Comparison of ENCODE assay signal across 8 cellular contexts in the genomic region with DNA sequence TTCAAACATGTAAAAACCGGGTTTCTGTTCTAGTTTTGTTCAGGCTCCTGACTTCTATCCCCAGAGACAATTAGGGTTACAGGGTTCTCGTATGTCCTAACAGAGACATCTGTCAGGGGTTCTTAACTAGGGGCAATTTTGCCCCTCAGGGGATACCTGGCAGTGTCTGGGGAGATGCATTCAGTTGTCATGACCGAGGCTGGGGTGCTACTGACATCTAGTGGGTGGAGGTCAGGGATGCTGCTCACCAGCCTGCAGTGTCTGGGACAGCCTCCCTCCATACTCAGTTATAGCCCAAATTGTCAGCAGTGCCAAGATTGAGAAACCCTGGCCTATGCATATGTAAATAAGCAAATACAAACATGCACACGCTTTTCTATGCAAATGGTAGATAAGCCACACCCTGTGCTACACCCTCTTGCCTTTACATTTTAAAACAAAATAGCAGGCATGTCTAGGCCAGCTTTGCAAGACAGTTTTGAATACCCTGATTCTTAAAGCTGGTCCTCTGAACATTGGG.
DNase-seq lines count a peak whose midpoint lies in the region; ATAC-seq and TF ChIP-seq lines count a peak whose summit lies in the region.

No MANE protein-coding gene starts in this region.

- peak; percentile 67 for ATAC-seq in HG03108 (IDR thresholded peaks at IDR 0.05; ENCODE audit: unreplicated experiment)
- ATAC-seq in effector memory CD8-positive, alpha-beta T cell (replicated peaks): peak; percentile 71

- no peak overlapping the region for H3K4me3 ChIP-seq in subcutaneous abdominal adipose tissue (ENCODE audit: low read depth in 1 of 5, low read length in 5 of 5)

- H3K4me1 ChIP-seq in subcutaneous abdominal adipose tissue (ENCODE audit: control insufficient read depth in 5 of 5, insufficient read depth in 5 of 5, low read length in 5 of 5): peaks cover 16 to 36% (median 31%) of the 10 kb centered on the region in 5 donors

- peaks cover 0 to 20% of the 10 kb centered on the region in 2 donors for H3K4me1 Mint-ChIP-seq in effector memory CD8-positive, alpha-beta T cell (ENCODE audit: low read depth in 2 of 2)

- no peaks in the 10 kb centered on the region for H3K9me3 Mint-ChIP-seq in effector memory CD8-positive, alpha-beta T cell

- peak overlapping the region; percentile 9 for H3K27ac ChIP-seq in subcutaneous abdominal adipose tissue (ENCODE audit: low read depth, low read length)

- peak; percentile 12 for TF ChIP-seq POLR2A in GM19099 (IDR thresholded peaks at IDR 0.05; ENCODE audit: extremely low read depth, insufficient read length, low read depth)
- peak; percentile 47 for TF ChIP-seq POLR2A in Raji (IDR thresholded peaks at IDR 0.05; ENCODE audit: insufficient read depth, low read depth, low read length)

- H3K27ac Mint-ChIP-seq in effector memory CD8-positive, alpha-beta T cell: no peak overlapping the region

- H3K27me3 ChIP-seq in subcutaneous abdominal adipose tissue (ENCODE audit: control insufficient read depth in 5 of 5, insufficient read depth in 4 of 5, low read length in 5 of 5): no peaks in the 10 kb centered on the region

- DNase-seq in COLO668 (lab: John Stamatoyannopoulos, UW; ENCODE audit: unreplicated experiment): peak; percentile 2
- no peak for DNase-seq in effector memory CD8-positive, alpha-beta T cell
- no peak for DNase-seq in inferior parietal cortex (ENCODE audit: extremely low spot score)
- no peak for DNase-seq in superior temporal gyrus (ENCODE audit: extremely low spot score)

- peaks cover 0 to 52% (median 22%) of the 10 kb centered on the region in 5 donors for H3K36me3 ChIP-seq in subcutaneous abdominal adipose tissue (ENCODE audit: control insufficient read depth in 5 of 5, insufficient read depth in 5 of 5, low read length in 5 of 5)

- no peaks in the 10 kb centered on the region for H3K27me3 Mint-ChIP-seq in effector memory CD8-positive, alpha-beta T cell

- H3K9ac ChIP-seq in subcutaneous abdominal adipose tissue (ENCODE audit: low read length in 5 of 5): no peak overlapping the region

- peaks cover 25% of the 10 kb centered on the region for H3K36me3 Mint-ChIP-seq in effector memory CD8-positive, alpha-beta T cell (ENCODE audit: insufficient read depth)

- no peaks in the 10 kb centered on the region for H3K9me3 ChIP-seq in subcutaneous abdominal adipose tissue (ENCODE audit: control insufficient read depth in 5 of 5, low read length in 5 of 5)

- H3K4me3 Mint-ChIP-seq in effector memory CD8-positive, alpha-beta T cell: no peak overlapping the region
